Comparison of ENCODE assay signal across 8 cellular contexts in genomic region chr1:154198756-154199562, GRCh38. TPM values are rescaled to one million over a fixed set of nuclear protein-coding genes. Genes with fewer than 3 reads are reported as not detected.
A peak's percentile ranks its signal among the peaks of the same experiment; 100 is the strongest.
DNase-seq lines count a peak whose midpoint lies in the region; ATAC-seq, FAIRE-seq and TF ChIP-seq lines count a peak whose summit lies in the region.

No MANE protein-coding gene starts in this region.

- H3K4me1 Mint-ChIP-seq in nephron progenitor cell: peaks cover 27% of the 10 kb centered on the region

- H3K4me1 ChIP-seq in A549: peaks cover 8% of the 10 kb centered on the region; the same call in 2 of the 3 replicates

- H3K4me3 Mint-ChIP-seq in nephron progenitor cell: no peak overlapping the region

- TF ChIP-seq CTCF in A549 (IDR thresholded peaks at IDR 0.05) (peak; percentile 70), VCaP (conservative IDR thresholded peaks at IDR 0.05) (peak; percentile 71), nephron progenitor cell (IDR thresholded peaks at IDR 0.05) (peak; percentile 40)

- DNase-seq in A549 (ENCODE audit: low read depth in 1 of 2, low spot score in 1 of 2): peak; percentile 73 to 82
- DNase-seq in ELR (ENCODE audit: low read depth): peak; percentile 76
- peak; percentile 14 for DNase-seq in NCI-H1105 treated with DMSO at 0.1 percent for 48 hours (lab: John Stamatoyannopoulos, UW)
- peak; percentile 64 to 79 for DNase-seq in erythroblast (lab: John Stamatoyannopoulos, UW)
- DNase-seq in nephron progenitor cell: peak; percentile 31

- TF ChIP-seq RAD21 in A549 (conservative IDR thresholded peaks at IDR 0.05 in 1 of 2, IDR thresholded peaks at IDR 0.05 in 1 of 2): peak; percentile 63 to 71

- FAIRE-seq in A549 (lab: Jason Lieb, UNC): no peak

- POLR2A ChIA-PET in A549 (lab: Yijun Ruan, JAX): no interaction called here

- H3K27ac Mint-ChIP-seq in nephron progenitor cell: no peak overlapping the region

- no peaks in the 10 kb centered on the region for H3K9me3 Mint-ChIP-seq in nephron progenitor cell

- WGBS in A549 (ENCODE audit: missing lambda C conversion rate): 6% methylated on average over 5 of the region's 5 CpGs

- H3K27me3 Mint-ChIP-seq in nephron progenitor cell (ENCODE audit: low read depth, poor library complexity): peaks cover 13% of the 10 kb centered on the region

- no peak overlapping the region for H3K4me3 ChIP-seq in A549

- H3K36me3 Mint-ChIP-seq in nephron progenitor cell (ENCODE audit: low read depth): no peaks in the 10 kb centered on the region

- peak overlapping the region; percentile 66 for H3K4me2 ChIP-seq in A549

- H3K9me3 ChIP-seq in A549: no peaks in the 10 kb centered on the region

- TF ChIP-seq POLR2A in A549 (IDR thresholded peaks at IDR 0.05; ENCODE audit: low read length): no peak
- TF ChIP-seq POLR2A in erythroblast (IDR thresholded peaks at IDR 0.05; ENCODE audit: low read length): no peak

- CTCF ChIA-PET in A549 (lab: Yijun Ruan, JAX): interaction anchor here (0.6 to 4.5 kb wide), 36 partner anchors 9 to 274 kb away, joined by 3 to 39 read pairs (median 4); partner anchors contain the start of gene HAX1

- no peak for TF ChIP-seq EP300 in A549 (IDR thresholded peaks at IDR 0.05)

- H3K27ac ChIP-seq in A549 (no peak overlapping the region), VCaP (peak overlapping the region; percentile 60)

- ATAC-seq in A549 (peak; percentile 84 to 85), GM18867 (IDR thresholded peaks at IDR 0.05; ENCODE audit: unreplicated experiment) (no peak), GM19455 (IDR thresholded peaks at IDR 0.05; ENCODE audit: unreplicated experiment) (no peak)

TF ChIP-seq in A549, 52 proteins besides CTCF, POLR2A, EP300 and RAD21:
- TF ChIP-seq RCOR1 (IDR thresholded peaks at IDR 0.05; ENCODE audit: low read depth, low read length): no peak
- no peak for TF ChIP-seq TP53 (CRISPR knock-in tag; IDR thresholded peaks at IDR 0.05)
- TF ChIP-seq SMC3 (IDR thresholded peaks at IDR 0.05): peak; percentile 72
- TF ChIP-seq HDAC2 (IDR thresholded peaks at IDR 0.05): no peak
- no peak for TF ChIP-seq HEYL (CRISPR knock-in tag; IDR thresholded peaks at IDR 0.05)
- TF ChIP-seq MAFK (IDR thresholded peaks at IDR 0.05; ENCODE audit: partially characterized antibody): no peak
- no peak for TF ChIP-seq GATA3 (IDR thresholded peaks at IDR 0.05; ENCODE audit: borderline replicate concordance)

RNA-seq across cellular contexts. Expression of gene TPM3, which starts 7.1 kb away (rescaled TPM):
- polyA plus RNA-seq in A549 (2011; rRNA removed) (300 and 618 TPM in 2 replicates), A549 (2017; fragmentation: RNase III; extraction: RNeasy Plus Mini Kit Qiagen cat#74134 plus additional on column Dnase treatment) (495 to 510 TPM (median 500 TPM) in 3 replicates)
- 235 and 269 TPM in 2 replicates for polyA plus RNA-seq in A549 (2012; cell fraction: cytosol; rRNA removed)
- 154 and 174 TPM in 2 replicates for polyA plus RNA-seq in A549 (2012; cell fraction: nucleus; rRNA removed)
- polyA minus RNA-seq in A549 (2011; rRNA and poly(A)+ RNA removed): 81.4 and 88.0 TPM in 2 replicates

RNA-seq across cellular contexts. Expression of gene CFAP141, which starts 7.2 kb away (rescaled TPM):
- polyA plus RNA-seq in A549 (2011; rRNA removed): not detected in 2 replicates
- not detected in 2 replicates for polyA plus RNA-seq in A549 (2012; cell fraction: cytosol; rRNA removed)
- polyA plus RNA-seq in A549 (2012; cell fraction: nucleus; rRNA removed): not detected in 2 replicates
- polyA plus RNA-seq in A549 (2017; fragmentation: RNase III; extraction: RNeasy Plus Mini Kit Qiagen cat#74134 plus additional on column Dnase treatment): 0.37 TPM in 1 of 3 replicates, not detected in the others
- not detected in 2 replicates for polyA minus RNA-seq in A549 (2011; rRNA and poly(A)+ RNA removed)

RNA-seq across cellular contexts. Expression of gene UBAP2L, which starts 21.8 kb away (rescaled TPM):
- polyA plus RNA-seq in A549 (2011; rRNA removed): 137 and 169 TPM in 2 replicates
- polyA plus RNA-seq in A549 (2012; cell fraction: cytosol; rRNA removed): 133 and 171 TPM in 2 replicates
- polyA plus RNA-seq in A549 (2012; cell fraction: nucleus; rRNA removed): 375 and 398 TPM in 2 replicates
- polyA plus RNA-seq in A549 (2017; fragmentation: RNase III; extraction: RNeasy Plus Mini Kit Qiagen cat#74134 plus additional on column Dnase treatment): 155 to 169 TPM (median 159 TPM) in 3 replicates
- 124 and 127 TPM in 2 replicates for polyA minus RNA-seq in A549 (2011; rRNA and poly(A)+ RNA removed)

RNA-seq across cellular contexts. Expression of gene NUP210L, which starts 44.1 kb away (rescaled TPM):
- polyA plus RNA-seq in A549 (2011; rRNA removed) (not detected in 2 replicates), A549 (2017; fragmentation: RNase III; extraction: RNeasy Plus Mini Kit Qiagen cat#74134 plus additional on column Dnase treatment) (not detected in 3 replicates)
- polyA plus RNA-seq in A549 (2012; cell fraction: cytosol; rRNA removed): not detected in 2 replicates
- polyA plus RNA-seq in A549 (2012; cell fraction: nucleus; rRNA removed): not detected in 2 replicates
- polyA minus RNA-seq in A549 (2011; rRNA and poly(A)+ RNA removed): 0.05 TPM in 1 of 2 replicates, not detected in the other

Comparison
In these comparisons a context has a peak if more than half of its experiments do, and no peak if none do; other contexts are left out.
1. ATAC-seq: peak in A549 (2 of 2); none in GM18867 (single experiment) and GM19455 (single experiment).
2. DNase-seq: peak in every context shown above with its lines; median percentile 78 in A549; 76 in ELR; 72 in erythroblast; 31 in nephron progenitor cell; 14 in NCI-H1105 treated with DMSO at 0.1 percent for 48 hours.
3. Peak in every context shown above with its lines, with median percentiles within 50 percentile points of each other: CTCF ChIP-seq.